ENCODE assay signal across 10 cellular contexts in the genomic region with DNA sequence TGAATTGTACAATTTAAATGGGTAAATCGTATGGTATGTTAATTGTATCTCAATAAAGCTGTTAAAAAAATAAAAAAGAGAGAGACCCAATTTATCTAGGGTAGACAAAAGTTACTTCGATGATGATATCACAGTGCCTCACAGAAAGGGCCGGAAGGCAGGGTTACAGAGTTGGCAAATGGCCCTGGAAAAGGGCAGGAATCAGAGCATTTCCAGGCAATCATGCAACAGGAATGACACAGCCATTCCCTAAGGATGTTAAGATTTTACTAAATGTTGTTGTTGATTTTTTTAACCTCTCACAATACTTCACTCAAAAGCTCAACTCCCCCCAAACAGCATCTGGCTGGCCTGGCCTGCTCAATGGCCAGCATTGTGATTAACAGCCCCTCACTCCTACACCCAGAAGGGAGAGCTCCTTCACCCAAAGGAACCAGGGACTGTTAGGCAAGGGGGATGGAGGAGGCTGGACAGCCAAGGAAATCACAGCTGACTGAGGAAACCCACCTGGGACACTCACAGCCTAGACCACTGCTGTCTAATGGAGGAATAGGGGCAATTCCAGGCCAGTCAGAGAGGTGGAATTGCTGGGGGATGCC. TPM values are rescaled to one million over a fixed set of nuclear protein-coding genes. Genes with fewer than 3 reads are reported as not detected.
DNase-seq lines count a peak whose midpoint lies in the region; ATAC-seq and TF ChIP-seq lines count a peak whose summit lies in the region.
"Had no signal": no experiment of that assay in that cellular context is flagged by ENCODE, and none has a peak within 500 bp of the region (broad histone marks: within the 10 kb centered on the region; RNA-seq: fewer than 3 reads in every experiment).

No MANE protein-coding gene starts in this region.

- peaks cover 38% of the 10 kb centered on the region for H3K4me1 Mint-ChIP-seq in activated CD4-positive, alpha-beta T cell treated with anti-CD3 and anti-CD28 coated beads, Interleukin-2, amount 10 ng/mL, durations not matched to agents 24 days and 14 days
- peaks cover 34% of the 10 kb centered on the region for H3K4me1 Mint-ChIP-seq in activated CD4-positive, alpha-beta T cell treated with anti-CD3 and anti-CD28 coated beads for 36 hours
- H3K4me1 Mint-ChIP-seq in neural progenitor cell, result peaks cover 3% of the 10 kb centered on the region

- intact Hi-C loops in activated CD4-positive, alpha-beta T cell treated with anti-CD3 and anti-CD28 coated beads, Interleukin-2, amount 10 ng/mL, durations not matched to agents 24 days and 14 days (cut with micrococcal nuclease), result no loop called here
- intact Hi-C loops in activated CD4-positive, alpha-beta T cell treated with anti-CD3 and anti-CD28 coated beads for 36 hours (cut with DNase I, micrococcal nuclease), result no loop called here
- intact Hi-C loops in ascending aorta (cut with DNase I), result no loop called here

- H3K9me3 ChIP-seq in ascending aorta, result no peaks in the 10 kb centered on the region
- no peaks in the 10 kb centered on the region for H3K9me3 ChIP-seq in subcutaneous abdominal adipose tissue (ENCODE audit: control insufficient read depth in 5 of 5, low read length in 5 of 5)
- no peaks in the 10 kb centered on the region for H3K9me3 ChIP-seq in neural progenitor cell (ENCODE audit: low read depth)

- H3K36me3 Mint-ChIP-seq in activated CD4-positive, alpha-beta T cell treated with anti-CD3 and anti-CD28 coated beads, Interleukin-2, amount 10 ng/mL, durations not matched to agents 24 days and 14 days (ENCODE audit: low read depth), result peaks cover 43% of the 10 kb centered on the region
- peaks cover 30% of the 10 kb centered on the region for H3K36me3 Mint-ChIP-seq in activated CD4-positive, alpha-beta T cell treated with anti-CD3 and anti-CD28 coated beads for 36 hours (ENCODE audit: low read depth)
- H3K36me3 Mint-ChIP-seq in neural progenitor cell, result no peaks in the 10 kb centered on the region
- H3K36me3 Mint-ChIP-seq: brain had no signal

- H3K27ac ChIP-seq in ascending aorta (peak overlapping the region; percentile 64 to 72), subcutaneous abdominal adipose tissue (ENCODE audit: low read depth, low read length) (peak overlapping the region; percentile 52), neural progenitor cell (no peak overlapping the region)

- TF ChIP-seq CTCF in ascending aorta (IDR thresholded peaks at IDR 0.05) (no peak), neural progenitor cell (IDR thresholded peaks at IDR 0.05) (no peak)

- no peak overlapping the region for H2AFZ ChIP-seq in neural progenitor cell (replicated peaks)

- no peaks in the 10 kb centered on the region for H4K20me1 ChIP-seq in neural progenitor cell (ENCODE audit: low read depth)

- H3K27ac Mint-ChIP-seq in activated CD4-positive, alpha-beta T cell treated with anti-CD3 and anti-CD28 coated beads, Interleukin-2, amount 10 ng/mL, durations not matched to agents 24 days and 14 days, result no peak overlapping the region
- H3K27ac Mint-ChIP-seq in activated CD4-positive, alpha-beta T cell treated with anti-CD3 and anti-CD28 coated beads for 36 hours, result no peak overlapping the region
- H3K27ac Mint-ChIP-seq in neural progenitor cell, result no peak overlapping the region
- H3K27ac Mint-ChIP-seq: brain had no signal

- H3K27me3 ChIP-seq in ascending aorta, result no peaks in the 10 kb centered on the region
- H3K27me3 ChIP-seq in subcutaneous abdominal adipose tissue (ENCODE audit: control insufficient read depth in 5 of 5, insufficient read depth in 4 of 5, low read length in 5 of 5), result no peaks in the 10 kb centered on the region
- peaks cover 37% of the 10 kb centered on the region for H3K27me3 ChIP-seq in neural progenitor cell

- H3K4me2 ChIP-seq in neural progenitor cell, result no peak overlapping the region

- peaks cover 0 to 6% of the 10 kb centered on the region in 2 donors for H3K36me3 ChIP-seq in ascending aorta
- peaks cover 0 to 14% (median 7%) of the 10 kb centered on the region in 5 donors for H3K36me3 ChIP-seq in subcutaneous abdominal adipose tissue (ENCODE audit: control insufficient read depth in 5 of 5, insufficient read depth in 5 of 5, low read length in 5 of 5)
- H3K36me3 ChIP-seq in neural progenitor cell, result no peaks in the 10 kb centered on the region

- H3K4me3 Mint-ChIP-seq in activated CD4-positive, alpha-beta T cell treated with anti-CD3 and anti-CD28 coated beads, Interleukin-2, amount 10 ng/mL, durations not matched to agents 24 days and 14 days, result no peak overlapping the region
- no peak overlapping the region for H3K4me3 Mint-ChIP-seq in activated CD4-positive, alpha-beta T cell treated with anti-CD3 and anti-CD28 coated beads for 36 hours
- H3K4me3 Mint-ChIP-seq in neural progenitor cell, result no peak overlapping the region
- H3K4me3 Mint-ChIP-seq: brain had no signal

- H3K4me1 ChIP-seq in ascending aorta (peaks cover 2 to 22% of the 10 kb centered on the region in 2 donors), subcutaneous abdominal adipose tissue (ENCODE audit: control insufficient read depth in 5 of 5, insufficient read depth in 5 of 5, low read length in 5 of 5) (peaks cover 2 to 47% (median 33%) of the 10 kb centered on the region in 5 donors), neural progenitor cell (no peaks in the 10 kb centered on the region)

- H3K27me3 Mint-ChIP-seq in activated CD4-positive, alpha-beta T cell treated with anti-CD3 and anti-CD28 coated beads, Interleukin-2, amount 10 ng/mL, durations not matched to agents 24 days and 14 days, result no peaks in the 10 kb centered on the region
- no peaks in the 10 kb centered on the region for H3K27me3 Mint-ChIP-seq in activated CD4-positive, alpha-beta T cell treated with anti-CD3 and anti-CD28 coated beads for 36 hours
- peaks cover 24% of the 10 kb centered on the region for H3K27me3 Mint-ChIP-seq in neural progenitor cell (ENCODE audit: insufficient read depth, low read depth)

- H3F3A ChIP-seq in neural progenitor cell (ENCODE audit: low read depth), result no peaks in the 10 kb centered on the region

- DNase-seq in activated CD4-positive, alpha-beta T cell treated with anti-CD3 and anti-CD28 coated beads, Interleukin-2, amount 10 ng/mL, durations not matched to agents 24 days and 14 days, result peak; percentile 51
- no peak for DNase-seq in activated CD4-positive, alpha-beta T cell treated with anti-CD3 and anti-CD28 coated beads for 36 hours
- peak in 1 of 2 donors; percentile 82 for DNase-seq in ascending aorta (ENCODE audit: low spot score in 2 of 2)
- DNase-seq in hepatic stellate cell (ENCODE audit: low spot score), result peak; percentile 82
- no peak for DNase-seq in neural progenitor cell (ENCODE audit: low spot score)
- no peak for DNase-seq in NOMO-1 (lab: John Stamatoyannopoulos, UW; ENCODE audit: unreplicated experiment in 2 of 2)
- DNase-seq: NCI-H446 treated with DMSO at 0.1 percent for 48 hours had no signal

- peak overlapping the region in 1 of 5 donors; percentile 4 for H3K9ac ChIP-seq in subcutaneous abdominal adipose tissue (ENCODE audit: low read length in 5 of 5)
- no peak overlapping the region for H3K9ac ChIP-seq in neural progenitor cell

- no peaks in the 10 kb centered on the region for H3K9me3 Mint-ChIP-seq in activated CD4-positive, alpha-beta T cell treated with anti-CD3 and anti-CD28 coated beads, Interleukin-2, amount 10 ng/mL, durations not matched to agents 24 days and 14 days
- peaks cover 2% of the 10 kb centered on the region for H3K9me3 Mint-ChIP-seq in activated CD4-positive, alpha-beta T cell treated with anti-CD3 and anti-CD28 coated beads for 36 hours (ENCODE audit: low read depth)
- no peaks in the 10 kb centered on the region for H3K9me3 Mint-ChIP-seq in neural progenitor cell

- H3K4me3 ChIP-seq in ascending aorta (no peak overlapping the region), subcutaneous abdominal adipose tissue (ENCODE audit: low read depth in 1 of 5, low read length in 5 of 5) (no peak overlapping the region), neural progenitor cell (no peak overlapping the region)

- H3K79me2 ChIP-seq in neural progenitor cell (ENCODE audit: low read depth), result no peaks in the 10 kb centered on the region

- CTCF ChIA-PET in activated CD4-positive, alpha-beta T cell treated with anti-CD3 and anti-CD28 coated beads for 36 hours (lab: Charles Lee), result interaction anchor here (1.0 kb wide), 1 partner anchor 18 kb away, joined by 3 read pairs; no protein-coding TSS in a partner anchor

- no peak for ATAC-seq in activated CD4-positive, alpha-beta T cell treated with anti-CD3 and anti-CD28 coated beads for 36 hours
- no peak for ATAC-seq in GM21619 (IDR thresholded peaks at IDR 0.05; ENCODE audit: unreplicated experiment)

- POLR2A ChIA-PET in activated CD4-positive, alpha-beta T cell treated with anti-CD3 and anti-CD28 coated beads for 36 hours (lab: Charles Lee), result no interaction called here

RNA-seq across cellular contexts. Expression of a gene that starts 7.7 kb away (rescaled TPM):
- 162 and 165 TPM in 2 replicates for total RNA-seq in activated CD4-positive, alpha-beta T cell treated with anti-CD3 and anti-CD28 coated beads, Interleukin-2, amount 10 ng/mL, durations not matched to agents 24 days and 14 days
- 100 to 1,000 TPM; 150 to 174 TPM for total RNA-seq in activated CD4-positive, alpha-beta T cell treated with anti-CD3 and anti-CD28 coated beads for 36 hours
- total RNA-seq in ascending aorta (82.0 TPM), neural progenitor cell (ENCODE audit: low replicate concordance) (0.69 TPM in 1 of 2 replicates, not detected in the other)

Comparison
In these comparisons a context has a peak if more than half of its experiments do, and no peak if none do; other contexts are left out.
1. DNase-seq: peak in activated CD4-positive, alpha-beta T cell treated with anti-CD3 and anti-CD28 coated beads, Interleukin-2, amount 10 ng/mL, durations not matched to agents 24 days and 14 days (single experiment) and hepatic stellate cell (single experiment); none in activated CD4-positive, alpha-beta T cell treated with anti-CD3 and anti-CD28 coated beads for 36 hours (single experiment), neural progenitor cell (single experiment) and NOMO-1 (0 of 2).
2. RNA of a gene that starts 7.7 kb away (total RNA-seq): 150 to 174 TPM in activated CD4-positive, alpha-beta T cell treated with anti-CD3 and anti-CD28 coated beads for 36 hours, 162 to 165 TPM in activated CD4-positive, alpha-beta T cell treated with anti-CD3 and anti-CD28 coated beads, Interleukin-2, amount 10 ng/mL, durations not matched to agents 24 days and 14 days and 82.0 TPM in ascending aorta (single experiment); 0.69 TPM in neural progenitor cell; every median in the first group is over 10 times any median in the second.